ENCODE assay signal across 22 cellular contexts in genomic region chr1:211797994-211798393, GRCh38.
"Had no signal": no experiment of that assay in that cellular context is flagged by ENCODE, and none has a peak within 500 bp of the region (broad histone marks: within the 10 kb centered on the region; RNA-seq: fewer than 3 reads in every experiment).

No MANE protein-coding gene starts in this region.

- FAIRE-seq: bronchial epithelial cell, K562 had no signal

- H3K4me3 Mint-ChIP-seq: activated CD4-positive, alpha-beta memory T cell treated with anti-CD3 and anti-CD28 coated beads, Interleukin-2, amount 10 ng/mL, durations not matched to agents 7 days and 5 days; activated CD4-positive, alpha-beta T cell treated with anti-CD3 and anti-CD28 coated beads, Interleukin-2, amount 10 ng/mL, durations not matched to agents 7 days and 5 days; activated naive CD4-positive, alpha-beta T cell treated with anti-CD3 and anti-CD28 coated beads, Interleukin-2, amount 50 U/mL, for 24 hours; T-cell had no signal

- H3K4me1 Mint-ChIP-seq: activated CD4-positive, alpha-beta memory T cell treated with anti-CD3 and anti-CD28 coated beads, Interleukin-2, amount 10 ng/mL, durations not matched to agents 7 days and 5 days; activated CD4-positive, alpha-beta T cell treated with anti-CD3 and anti-CD28 coated beads, Interleukin-2, amount 10 ng/mL, durations not matched to agents 7 days and 5 days had no signal

- DNase-seq: activated CD4-positive, alpha-beta memory T cell treated with anti-CD3 and anti-CD28 coated beads, Interleukin-2, amount 10 ng/mL, durations not matched to agents 7 days and 5 days; activated CD4-positive, alpha-beta T cell treated with anti-CD3 and anti-CD28 coated beads, Interleukin-2, amount 10 ng/mL, durations not matched to agents 7 days and 5 days; activated CD4-positive, CD25-positive, alpha-beta regulatory T cell; activated T-cell treated with anti-CD3 and anti-CD28 coated beads for 4 hours; body of pancreas; Kasumi-1; NCI-H1105 treated with DMSO at 0.1 percent for 48 hours; NCI-H1436 treated with DMSO at 0.1 percent for 48 hours; NCI-H187; NCI-H2081; NCI-H446; NCI-H524; NCI-H748 treated with DMSO at 0.1 percent for 48 hours; T-cell; T-helper 2 cell had no signal

- H3K27ac ChIP-seq: ascending aorta, body of pancreas, SK-N-MC, VCaP had no signal

- ATAC-seq: body of pancreas, K562, Right ventricle myocardium inferior, T-cell had no signal

- H3K27me3 Mint-ChIP-seq: activated CD4-positive, alpha-beta memory T cell treated with anti-CD3 and anti-CD28 coated beads, Interleukin-2, amount 10 ng/mL, durations not matched to agents 7 days and 5 days; activated CD4-positive, alpha-beta T cell treated with anti-CD3 and anti-CD28 coated beads, Interleukin-2, amount 10 ng/mL, durations not matched to agents 7 days and 5 days; activated naive CD4-positive, alpha-beta T cell treated with anti-CD3 and anti-CD28 coated beads, Interleukin-2, amount 50 U/mL, for 24 hours; T-cell had no signal

- H3K27me3 ChIP-seq: ascending aorta, body of pancreas had no signal

- H3K27ac Mint-ChIP-seq: activated CD4-positive, alpha-beta memory T cell treated with anti-CD3 and anti-CD28 coated beads, Interleukin-2, amount 10 ng/mL, durations not matched to agents 7 days and 5 days; activated CD4-positive, alpha-beta T cell treated with anti-CD3 and anti-CD28 coated beads, Interleukin-2, amount 10 ng/mL, durations not matched to agents 7 days and 5 days; activated naive CD4-positive, alpha-beta T cell treated with anti-CD3 and anti-CD28 coated beads, Interleukin-2, amount 50 U/mL, for 24 hours; T-cell had no signal
